In the genomic region with DNA sequence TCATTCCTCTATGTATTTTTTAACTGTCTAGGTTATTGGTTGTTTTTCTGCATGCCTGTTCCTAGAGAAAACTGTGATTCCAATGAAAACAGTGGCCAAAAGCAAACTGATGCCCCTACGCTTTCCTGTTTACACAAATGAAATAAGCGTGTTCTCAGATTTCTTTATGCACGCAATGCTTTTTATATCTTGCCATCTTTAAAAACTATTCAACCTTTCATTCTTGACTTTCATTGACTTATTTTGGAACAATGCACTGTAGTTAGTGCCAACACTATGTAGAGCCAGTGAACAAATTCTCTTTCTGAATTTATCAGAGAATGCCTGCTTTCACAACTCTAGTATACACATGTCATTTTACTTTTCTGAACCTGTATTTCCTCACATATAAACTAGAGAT, we compare ENCODE assay signal across 2 cellular contexts.
TF ChIP-seq lines count a peak whose summit lies in the region.

No MANE protein-coding gene starts in this region.

TF ChIP-seq in IMR-90, 13 proteins besides CTCF, POLR2A, EP300 and RAD21:
- TF ChIP-seq, protein P1, sequence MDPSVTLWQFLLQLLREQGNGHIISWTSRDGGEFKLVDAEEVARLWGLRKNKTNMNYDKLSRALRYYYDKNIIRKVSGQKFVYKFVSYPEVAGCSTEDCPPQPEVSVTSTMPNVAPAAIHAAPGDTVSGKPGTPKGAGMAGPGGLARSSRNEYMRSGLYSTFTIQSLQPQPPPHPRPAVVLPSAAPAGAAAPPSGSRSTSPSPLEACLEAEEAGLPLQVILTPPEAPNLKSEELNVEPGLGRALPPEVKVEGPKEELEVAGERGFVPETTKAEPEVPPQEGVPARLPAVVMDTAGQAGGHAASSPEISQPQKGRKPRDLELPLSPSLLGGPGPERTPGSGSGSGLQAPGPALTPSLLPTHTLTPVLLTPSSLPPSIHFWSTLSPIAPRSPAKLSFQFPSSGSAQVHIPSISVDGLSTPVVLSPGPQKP (IDR thresholded peaks at IDR 0.05; ENCODE audit: borderline replicate concordance, low read depth, low read length) = no peak
- no peak for TF ChIP-seq RCOR1 (IDR thresholded peaks at IDR 0.05; ENCODE audit: insufficient replicate concordance, low read length)
- TF ChIP-seq MAFK (IDR thresholded peaks at IDR 0.05; ENCODE audit: low read depth, low read length) = no peak
- no peak for TF ChIP-seq NFE2L2 (IDR thresholded peaks at IDR 0.05; ENCODE audit: low read depth, low read length)
- no peak for TF ChIP-seq CHD1 (IDR thresholded peaks at IDR 0.05; ENCODE audit: low read depth, low read length)
- TF ChIP-seq SMC3 (IDR thresholded peaks at IDR 0.05; ENCODE audit: low read depth, low read length) = no peak
- TF ChIP-seq FOS (IDR thresholded peaks at IDR 0.05; ENCODE audit: low read depth, low read length) = no peak
- TF ChIP-seq MXI1 (IDR thresholded peaks at IDR 0.05; ENCODE audit: borderline replicate concordance, low read depth, low read length) = no peak
- no peak for TF ChIP-seq BHLHE40 (IDR thresholded peaks at IDR 0.05; ENCODE audit: low read depth, low read length)
- no peak for TF ChIP-seq RFX5 (IDR thresholded peaks at IDR 0.05; ENCODE audit: low read depth, low read length)
- TF ChIP-seq MAZ (IDR thresholded peaks at IDR 0.05; ENCODE audit: borderline replicate concordance, low read depth, low read length) = no peak
- no peak for TF ChIP-seq USF2 (IDR thresholded peaks at IDR 0.05; ENCODE audit: low read depth, low read length)

TF ChIP-seq in K562, 482 proteins besides CTCF, POLR2A, EP300 and RAD21:
- TF ChIP-seq NR1H2 (CRISPR knock-in tag; IDR thresholded peaks at IDR 0.05) (no peak), PHB2 (IDR thresholded peaks at IDR 0.05; ENCODE audit: low read depth) (no peak), ZNF778 (CRISPR knock-in tag; IDR thresholded peaks at IDR 0.05) (no peak), POU5F1 (IDR thresholded peaks at IDR 0.05; ENCODE audit: borderline replicate concordance, low read depth, low read length, partially characterized antibody) (no peak), GATAD2A (IDR thresholded peaks at IDR 0.05) (no peak), ZNF165 (CRISPR knock-in tag; IDR thresholded peaks at IDR 0.05; ENCODE audit: borderline replicate concordance) (no peak), LCOR (CRISPR knock-in tag; IDR thresholded peaks at IDR 0.05) (no peak), PRPF4 (IDR thresholded peaks at IDR 0.05; ENCODE audit: insufficient read depth, low read depth, low read length, poor library complexity, severe bottlenecking) (no peak), NBN (IDR thresholded peaks at IDR 0.05; ENCODE audit: low read depth) (no peak), NR2C1 (IDR thresholded peaks at IDR 0.05) (no peak), NR2C1 (tag; IDR thresholded peaks at IDR 0.05) (no peak), ZC3H8 (IDR thresholded peaks at IDR 0.05) (no peak), SRSF9 (IDR thresholded peaks at IDR 0.05; ENCODE audit: borderline replicate concordance, low read depth, low read length) (no peak), RHOXF2B (CRISPR knock-in tag; conservative IDR thresholded peaks at IDR 0.05) (no peak), TFE3 (CRISPR knock-in tag; IDR thresholded peaks at IDR 0.05) (no peak), SNRNP70 (optimal IDR thresholded peaks at IDR 0.05; ENCODE audit: low read depth, low read length) (no peak), ERF (CRISPR knock-in tag; IDR thresholded peaks at IDR 0.05) (no peak), CREB1 (IDR thresholded peaks at IDR 0.05) (no peak), CREB1 (CRISPR knock-in tag; IDR thresholded peaks at IDR 0.05) (no peak), ZBTB26 (CRISPR knock-in tag; IDR thresholded peaks at IDR 0.05) (no peak)
- TF ChIP-seq, protein P2, sequence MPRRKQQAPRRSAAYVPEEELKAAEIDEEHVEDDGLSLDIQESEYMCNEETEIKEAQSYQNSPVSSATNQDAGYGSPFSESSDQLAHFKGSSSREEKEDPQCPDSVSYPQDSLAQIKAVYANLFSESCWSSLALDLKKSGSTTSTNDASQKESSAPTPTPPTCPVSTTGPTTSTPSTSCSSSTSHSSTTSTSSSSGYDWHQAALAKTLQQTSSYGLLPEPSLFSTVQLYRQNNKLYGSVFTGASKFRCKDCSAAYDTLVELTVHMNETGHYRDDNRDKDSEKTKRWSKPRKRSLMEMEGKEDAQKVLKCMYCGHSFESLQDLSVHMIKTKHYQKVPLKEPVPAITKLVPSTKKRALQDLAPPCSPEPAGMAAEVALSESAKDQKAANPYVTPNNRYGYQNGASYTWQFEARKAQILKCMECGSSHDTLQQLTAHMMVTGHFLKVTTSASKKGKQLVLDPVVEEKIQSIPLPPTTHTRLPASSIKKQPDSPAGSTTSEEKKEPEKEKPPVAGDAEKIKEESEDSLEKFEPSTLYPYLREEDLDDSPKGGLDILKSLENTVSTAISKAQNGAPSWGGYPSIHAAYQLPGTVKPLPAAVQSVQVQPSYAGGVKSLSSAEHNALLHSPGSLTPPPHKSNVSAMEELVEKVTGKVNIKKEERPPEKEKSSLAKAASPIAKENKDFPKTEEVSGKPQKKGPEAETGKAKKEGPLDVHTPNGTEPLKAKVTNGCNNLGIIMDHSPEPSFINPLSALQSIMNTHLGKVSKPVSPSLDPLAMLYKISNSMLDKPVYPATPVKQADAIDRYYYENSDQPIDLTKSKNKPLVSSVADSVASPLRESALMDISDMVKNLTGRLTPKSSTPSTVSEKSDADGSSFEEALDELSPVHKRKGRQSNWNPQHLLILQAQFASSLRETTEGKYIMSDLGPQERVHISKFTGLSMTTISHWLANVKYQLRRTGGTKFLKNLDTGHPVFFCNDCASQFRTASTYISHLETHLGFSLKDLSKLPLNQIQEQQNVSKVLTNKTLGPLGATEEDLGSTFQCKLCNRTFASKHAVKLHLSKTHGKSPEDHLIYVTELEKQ (CRISPR knock-in tag; IDR thresholded peaks at IDR 0.05) = no peak
- TF ChIP-seq, protein P3, sequence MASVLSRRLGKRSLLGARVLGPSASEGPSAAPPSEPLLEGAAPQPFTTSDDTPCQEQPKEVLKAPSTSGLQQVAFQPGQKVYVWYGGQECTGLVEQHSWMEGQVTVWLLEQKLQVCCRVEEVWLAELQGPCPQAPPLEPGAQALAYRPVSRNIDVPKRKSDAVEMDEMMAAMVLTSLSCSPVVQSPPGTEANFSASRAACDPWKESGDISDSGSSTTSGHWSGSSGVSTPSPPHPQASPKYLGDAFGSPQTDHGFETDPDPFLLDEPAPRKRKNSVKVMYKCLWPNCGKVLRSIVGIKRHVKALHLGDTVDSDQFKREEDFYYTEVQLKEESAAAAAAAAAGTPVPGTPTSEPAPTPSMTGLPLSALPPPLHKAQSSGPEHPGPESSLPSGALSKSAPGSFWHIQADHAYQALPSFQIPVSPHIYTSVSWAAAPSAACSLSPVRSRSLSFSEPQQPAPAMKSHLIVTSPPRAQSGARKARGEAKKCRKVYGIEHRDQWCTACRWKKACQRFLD (CRISPR knock-in tag; IDR thresholded peaks at IDR 0.05) = no peak
